22 cellular contexts compared by ENCODE assay signal in genomic region chr4:165927366-165927765, GRCh38. TPM values are rescaled to one million over a fixed set of nuclear protein-coding genes. Genes with fewer than 3 reads are reported as not detected.
A peak's percentile ranks its signal among the peaks of the same experiment; 100 is the strongest.
DNase-seq lines count a peak whose midpoint lies in the region; ATAC-seq, FAIRE-seq and TF ChIP-seq lines count a peak whose summit lies in the region.
"Had no signal": no experiment of that assay in that cellular context is flagged by ENCODE, and none has a peak within 500 bp of the region (broad histone marks: within the 10 kb centered on the region; RNA-seq: fewer than 3 reads in every experiment).

No MANE protein-coding gene starts in this region.

- POLR2A ChIA-PET in PC-3 (lab: Charles Lee; ENCODE audit: unreplicated experiment) = no interaction called here

- intact Hi-C loops in PC-3 (cut with micrococcal nuclease) = no loop called here

- H3K9me3 ChIP-seq in PC-3 (ENCODE audit: low read length) = no peaks in the 10 kb centered on the region
- H3K9me3 ChIP-seq: A549; BE2C; BLaER1 treated with 17β-estradiol and CSF1 and Interleukin-3, amounts not matched to agents 10 nM and 100 nM; Caco-2 had no signal

- CTCF ChIA-PET in PC-3 (lab: Charles Lee) = no interaction called here

- FAIRE-seq in D721Med (lab: Jason Lieb, UNC) = peak; percentile 89
- FAIRE-seq: A549, GM12892, H1 had no signal

- no peak; the same call in 1 of the 2 replicates for ATAC-seq in PC-3
- ATAC-seq: A549 had no signal

- DNase-seq in D721Med (ENCODE audit: insufficient read length, low spot score) = peak; percentile 17
- DNase-seq in NCI-H524 treated with DMSO at 0.1 percent for 48 hours (lab: John Stamatoyannopoulos, UW) = peak; percentile 26
- no peak for DNase-seq in PC-3
- peak; percentile 72 for DNase-seq in retinal pigment epithelial cell (ENCODE audit: low read depth)
- DNase-seq in GOT3 (lab: John Stamatoyannopoulos, UW) = no peak
- no peak for DNase-seq in NCI-H774 (lab: John Stamatoyannopoulos, UW)
- DNase-seq in NOMO-1 treated with dmso at 0.1 percent for 144 hours (lab: John Stamatoyannopoulos, UW; ENCODE audit: unreplicated experiment) = no peak
- DNase-seq: 8988T; ACHN; AML-193; BE2C; Caco-2; CD4-positive, alpha-beta memory T cell; DMS53; DMS79 treated with DMSO at 0.1 percent for 48 hours; H7; HCEC 1CT had no signal

- H2AFZ ChIP-seq in PC-3 (ENCODE audit: low read length) = peak overlapping the region; percentile 2; the same call in 1 of the 2 replicates

- TF ChIP-seq CTCF in D721Med (IDR thresholded peaks at IDR 0.05; ENCODE audit: insufficient read depth, missing control alignments) (no peak), PC-3 (conservative IDR thresholded peaks at IDR 0.05; ENCODE audit: low read depth, low read length) (no peak), retinal pigment epithelial cell (conservative IDR thresholded peaks at IDR 0.05; ENCODE audit: low read depth, low read length) (no peak)

- no peaks in the 10 kb centered on the region for H3K27me3 ChIP-seq in PC-3 (ENCODE audit: low read length)
- H3K27me3 ChIP-seq: BE2C; BLaER1 treated with 17β-estradiol and CSF1 and Interleukin-3, amounts not matched to agents 10 nM and 100 nM had no signal

- H3K79me2 ChIP-seq in PC-3 (ENCODE audit: low read length) = no peaks in the 10 kb centered on the region

- H3K27ac ChIP-seq in PC-3 (ENCODE audit: low read length) = peak overlapping the region; percentile 19; the same call in 1 of the 2 replicates
- H3K27ac ChIP-seq: A549; BLaER1 treated with 17β-estradiol and CSF1 and Interleukin-3, amounts not matched to agents 10 nM and 100 nM had no signal

- no peaks in the 10 kb centered on the region for H3K36me3 ChIP-seq in PC-3 (ENCODE audit: low read depth, low read length)
- H3K36me3 ChIP-seq: BE2C; BLaER1 treated with 17β-estradiol and CSF1 and Interleukin-3, amounts not matched to agents 10 nM and 100 nM had no signal

- no peak overlapping the region for H3K4me2 ChIP-seq in PC-3 (ENCODE audit: low read length)
- H3K4me2 ChIP-seq: A549; BLaER1 treated with 17β-estradiol and CSF1 and Interleukin-3, amounts not matched to agents 10 nM and 100 nM had no signal

- H3F3A ChIP-seq in PC-3 (ENCODE audit: low read length, unreplicated experiment) = no peaks in the 10 kb centered on the region

- no peaks in the 10 kb centered on the region for H4K20me1 ChIP-seq in PC-3 (ENCODE audit: low read length)
- H4K20me1 ChIP-seq: BLaER1 treated with 17β-estradiol and CSF1 and Interleukin-3, amounts not matched to agents 10 nM and 100 nM had no signal

- no peak overlapping the region for H3K9ac ChIP-seq in PC-3 (ENCODE audit: low read length)
- H3K9ac ChIP-seq: BLaER1 treated with 17β-estradiol and CSF1 and Interleukin-3, amounts not matched to agents 10 nM and 100 nM had no signal

- H3K4me3 ChIP-seq in PC-3 (ENCODE audit: low read length) (no peak overlapping the region), retinal pigment epithelial cell (ENCODE audit: low read length) (no peak overlapping the region)
- H3K4me3 ChIP-seq: A549; BLaER1 treated with 17β-estradiol and CSF1 and Interleukin-3, amounts not matched to agents 10 nM and 100 nM had no signal

- H3K9me2 ChIP-seq in PC-3 (replicated peaks; ENCODE audit: low read length) = no peaks in the 10 kb centered on the region

- peaks cover 12% of the 10 kb centered on the region for H3K4me1 ChIP-seq in PC-3 (ENCODE audit: insufficient read depth, low read length)
- H3K4me1 ChIP-seq: A549; BE2C; BLaER1 treated with 17β-estradiol and CSF1 and Interleukin-3, amounts not matched to agents 10 nM and 100 nM had no signal

- no TSS peak for BruUV-seq in PC-3 (replicated peaks; lab: Mats Ljungman, UMichigan)

RNA-seq across cellular contexts. Expression of gene TLL1, which starts 54.3 kb away (rescaled TPM):
- total RNA-seq in PC-3 (2014; rRNA removed) = 4.8 and 5.0 TPM in 2 replicates
- total RNA-seq: CD4-positive, alpha-beta memory T cell; Daoy had no signal

Comparison
In these comparisons a context has a peak if more than half of its experiments do, and no peak if none do; other contexts are left out.
1. DNase-seq: peak in D721Med (single experiment), NCI-H524 treated with DMSO at 0.1 percent for 48 hours (single experiment) and retinal pigment epithelial cell (single experiment); none in PC-3 (single experiment), GOT3 (single experiment), NCI-H774 (single experiment) and NOMO-1 treated with dmso at 0.1 percent for 144 hours (single experiment).